In genomic region chr18:13126966-13127598, GRCh38 we compare ENCODE assay signal across 23 cellular contexts.
A peak's percentile ranks its signal among the peaks of the same experiment; 100 is the strongest.
DNase-seq lines count a peak whose midpoint lies in the region; ATAC-seq and TF ChIP-seq lines count a peak whose summit lies in the region.
"Had no signal": no experiment of that assay in that cellular context is flagged by ENCODE, and none has a peak within 500 bp of the region (broad histone marks: within the 10 kb centered on the region; RNA-seq: fewer than 3 reads in every experiment).

No MANE protein-coding gene starts in this region.

- DNase-seq in activated T-cell treated with anti-CD3 and anti-CD28 coated beads, Interleukin-2, amount 50 U/mL, for 24 hours = no peak
- DNase-seq in activated T-cell treated with anti-CD3 and anti-CD28 coated beads, Interleukin-2, amount 50 U/mL, for 1 hour = no peak
- no peak for DNase-seq in activated naive CD8-positive, alpha-beta T cell treated with anti-CD3 and anti-CD28 coated beads, Interleukin-2, amount 10 ng/mL, durations not matched to agents 7 days and 5 days
- DNase-seq in nephron progenitor cell (no peak), NCI-H345 treated with DMSO at 0.1 percent for 48 hours (lab: John Stamatoyannopoulos, UW; ENCODE audit: unreplicated experiment) (no peak), NCI-H1694 treated with DMSO at 0.1 percent for 48 hours (lab: John Stamatoyannopoulos, UW) (no peak)
- DNase-seq: effector CD8-positive, alpha-beta T cell; erythroblast; foreskin fibroblast; GM23248; heart right ventricle; HFFc6; KBM-7; NCI-H146; NCI-H510A treated with DMSO at 0.1 percent for 48 hours; SHP77; small intestine; stimulated activated CD4-positive, alpha-beta T cell treated with anti-CD3 and anti-CD28 coated beads, Interleukin-1b, Interleukin-23, amount 100 ng/mL, for 48 hours; SW 1271 had no signal

- peak overlapping the region; percentile 2 for H3K27ac Mint-ChIP-seq in activated T-cell treated with anti-CD3 and anti-CD28 coated beads, Interleukin-2, amount 50 U/mL, for 24 hours
- H3K27ac Mint-ChIP-seq in activated naive CD8-positive, alpha-beta T cell treated with anti-CD3 and anti-CD28 coated beads, Interleukin-2, amount 10 ng/mL, durations not matched to agents 7 days and 5 days = peak overlapping the region; percentile 3
- peak overlapping the region; percentile 53 for H3K27ac Mint-ChIP-seq in nephron progenitor cell
- H3K27ac Mint-ChIP-seq: HFFc6 had no signal

- POLR2A ChIA-PET in activated naive CD8-positive, alpha-beta T cell treated with anti-CD3 and anti-CD28 coated beads, Interleukin-2, amount 10 ng/mL, durations not matched to agents 7 days and 5 days (lab: Charles Lee) = interaction anchor here (1.0 to 2.3 kb wide), 2 partner anchors 10 to 136 kb away, joined by 3 to 7 read pairs; partner anchors contain the start of gene CEP192

- peaks cover 52% of the 10 kb centered on the region for H3K36me3 Mint-ChIP-seq in activated T-cell treated with anti-CD3 and anti-CD28 coated beads, Interleukin-2, amount 50 U/mL, for 24 hours (ENCODE audit: low read depth)
- H3K36me3 Mint-ChIP-seq in activated naive CD8-positive, alpha-beta T cell treated with anti-CD3 and anti-CD28 coated beads, Interleukin-2, amount 10 ng/mL, durations not matched to agents 7 days and 5 days = peaks cover 1% of the 10 kb centered on the region
- H3K36me3 Mint-ChIP-seq in nephron progenitor cell (ENCODE audit: low read depth) = peaks cover 27% of the 10 kb centered on the region

- H3K9me3 Mint-ChIP-seq in activated T-cell treated with anti-CD3 and anti-CD28 coated beads, Interleukin-2, amount 50 U/mL, for 24 hours = no peaks in the 10 kb centered on the region
- H3K9me3 Mint-ChIP-seq in activated naive CD8-positive, alpha-beta T cell treated with anti-CD3 and anti-CD28 coated beads, Interleukin-2, amount 10 ng/mL, durations not matched to agents 7 days and 5 days = no peaks in the 10 kb centered on the region
- H3K9me3 Mint-ChIP-seq in nephron progenitor cell = no peaks in the 10 kb centered on the region
- H3K9me3 Mint-ChIP-seq: HFFc6 had no signal

- no peak overlapping the region for H3K4me3 Mint-ChIP-seq in activated T-cell treated with anti-CD3 and anti-CD28 coated beads, Interleukin-2, amount 50 U/mL, for 24 hours
- H3K4me3 Mint-ChIP-seq in activated naive CD8-positive, alpha-beta T cell treated with anti-CD3 and anti-CD28 coated beads, Interleukin-2, amount 10 ng/mL, durations not matched to agents 7 days and 5 days = no peak overlapping the region
- H3K4me3 Mint-ChIP-seq in nephron progenitor cell = no peak overlapping the region
- H3K4me3 Mint-ChIP-seq: HFFc6 had no signal

- no peak for ATAC-seq in activated naive CD8-positive, alpha-beta T cell treated with anti-CD3 and anti-CD28 coated beads, Interleukin-2, amount 10 ng/mL, durations not matched to agents 7 days and 5 days (ENCODE audit: low read depth)
- ATAC-seq in HG02759 (IDR thresholded peaks at IDR 0.05; ENCODE audit: unreplicated experiment) = no peak
- ATAC-seq: A549; activated CD4-positive, CD25-positive, alpha-beta regulatory T cell treated with anti-CD3 and anti-CD28 coated beads, Interleukin-2, amount 50 U/mL, for 24 hours had no signal

- peaks cover 8% of the 10 kb centered on the region for H3K4me1 Mint-ChIP-seq in activated T-cell treated with anti-CD3 and anti-CD28 coated beads, Interleukin-2, amount 50 U/mL, for 24 hours (ENCODE audit: low read depth)
- H3K4me1 Mint-ChIP-seq in activated naive CD8-positive, alpha-beta T cell treated with anti-CD3 and anti-CD28 coated beads, Interleukin-2, amount 10 ng/mL, durations not matched to agents 7 days and 5 days = peaks cover 3% of the 10 kb centered on the region
- H3K4me1 Mint-ChIP-seq in nephron progenitor cell = peaks cover 6% of the 10 kb centered on the region

- TF ChIP-seq POLR2A in GM10847 (IDR thresholded peaks at IDR 0.05; ENCODE audit: extremely low read depth, insufficient read length) = peak; percentile 12

- H3K27me3 Mint-ChIP-seq in activated T-cell treated with anti-CD3 and anti-CD28 coated beads, Interleukin-2, amount 50 U/mL, for 24 hours = no peaks in the 10 kb centered on the region
- no peaks in the 10 kb centered on the region for H3K27me3 Mint-ChIP-seq in activated naive CD8-positive, alpha-beta T cell treated with anti-CD3 and anti-CD28 coated beads, Interleukin-2, amount 10 ng/mL, durations not matched to agents 7 days and 5 days
- peaks cover 4% of the 10 kb centered on the region for H3K27me3 Mint-ChIP-seq in nephron progenitor cell (ENCODE audit: low read depth, poor library complexity)

- TF ChIP-seq CTCF in nephron progenitor cell (IDR thresholded peaks at IDR 0.05) = no peak

Comparison
In these comparisons a context has a peak if more than half of its experiments do, and no peak if none do; other contexts are left out.
1. H3K27ac Mint-ChIP-seq: peak in every context shown above with its lines; median percentile 53 in nephron progenitor cell; 3 in activated naive CD8-positive, alpha-beta T cell treated with anti-CD3 and anti-CD28 coated beads, Interleukin-2, amount 10 ng/mL, durations not matched to agents 7 days and 5 days; 2 in activated T-cell treated with anti-CD3 and anti-CD28 coated beads, Interleukin-2, amount 50 U/mL, for 24 hours.